Comparison of ENCODE assay signal across 1 cellular context in genomic region chr2:9952286-9952737, GRCh38.
TF ChIP-seq lines count a peak whose summit lies in the region.

No MANE protein-coding gene starts in this region.

TF ChIP-seq in K562, 482 proteins besides CTCF, POLR2A, EP300 and RAD21 (continued from another document and continues in another):
- TF ChIP-seq MBD1 (CRISPR knock-in tag; IDR thresholded peaks at IDR 0.05): 0 out of 2 replicates have a peak, but pooled peaks have one; percentile 49
- no peak for TF ChIP-seq SMAD1 (IDR thresholded peaks at IDR 0.05; ENCODE audit: low read depth, low read length, partially characterized antibody)
- peak; percentile 31; the same call in 1 of the 2 replicates for TF ChIP-seq MYC (IDR thresholded peaks at IDR 0.05; ENCODE audit: low read depth, low read length)
- TF ChIP-seq MYC (CRISPR knock-in tag; IDR thresholded peaks at IDR 0.05; ENCODE audit: borderline replicate concordance, low read depth): no peak
- no peak for TF ChIP-seq ZKSCAN1 (IDR thresholded peaks at IDR 0.05; ENCODE audit: low read depth, low read length)
- no peak for TF ChIP-seq ZNF212 (CRISPR knock-in tag; IDR thresholded peaks at IDR 0.05)
- TF ChIP-seq CEBPB (tag; IDR thresholded peaks at IDR 0.05): peak; percentile 26; the same call in 1 of the 2 replicates
- TF ChIP-seq ATF3 (IDR thresholded peaks at IDR 0.05): peak; percentile 82
- no peak for TF ChIP-seq ATF3 (CRISPR knock-in tag; conservative IDR thresholded peaks at IDR 0.05)
- peak; percentile 55 for TF ChIP-seq EP400 (IDR thresholded peaks at IDR 0.05)
- TF ChIP-seq AFF4 (CRISPR knock-in tag; IDR thresholded peaks at IDR 0.05): peak; percentile 62; the same call in 1 of the 2 replicates
- no peak for TF ChIP-seq SMAD3 (CRISPR knock-in tag; conservative IDR thresholded peaks at IDR 0.05)
- peak; percentile 17; the same call in 1 of the 2 replicates for TF ChIP-seq JUND (IDR thresholded peaks at IDR 0.05; ENCODE audit: borderline replicate concordance, low read depth, low read length)
- TF ChIP-seq JUND (tag; IDR thresholded peaks at IDR 0.05; ENCODE audit: borderline replicate concordance, low read depth, low read length): no peak
- TF ChIP-seq NCOR1 (IDR thresholded peaks at IDR 0.05): no peak
- TF ChIP-seq SNIP1 (IDR thresholded peaks at IDR 0.05; ENCODE audit: low read depth): no peak
- TF ChIP-seq MTF1 (CRISPR knock-in tag; IDR thresholded peaks at IDR 0.05; ENCODE audit: borderline replicate concordance): no peak
- TF ChIP-seq ZNF695 (CRISPR knock-in tag; IDR thresholded peaks at IDR 0.05): no peak
- no peak for TF ChIP-seq HNRNPH1 (optimal IDR thresholded peaks at IDR 0.05; ENCODE audit: low read depth, low read length)
- TF ChIP-seq BMI1 (IDR thresholded peaks at IDR 0.05; ENCODE audit: low read length): no peak
- no peak for TF ChIP-seq STAG1 (CRISPR knock-in tag; IDR thresholded peaks at IDR 0.05; ENCODE audit: borderline replicate concordance)
- no peak for TF ChIP-seq ZBTB26 (CRISPR knock-in tag; IDR thresholded peaks at IDR 0.05)
- TF ChIP-seq ZNF518B (CRISPR knock-in tag; IDR thresholded peaks at IDR 0.05): no peak
- no peak for TF ChIP-seq ZNF12 (CRISPR knock-in tag; IDR thresholded peaks at IDR 0.05)
- TF ChIP-seq SMARCA4 (IDR thresholded peaks at IDR 0.05): peak; percentile 18; the same call in 1 of the 2 replicates
- TF ChIP-seq HSF4 (CRISPR knock-in tag; IDR thresholded peaks at IDR 0.05; ENCODE audit: borderline replicate concordance): no peak
- TF ChIP-seq ZMIZ1 (IDR thresholded peaks at IDR 0.05; ENCODE audit: low read depth in 2 of 2, low read length in 2 of 2): no peak
- TF ChIP-seq REST (CRISPR knock-in tag; IDR thresholded peaks at IDR 0.05; ENCODE audit: low read depth): no peak
- no peak for TF ChIP-seq MED1 (CRISPR knock-in tag; IDR thresholded peaks at IDR 0.05; ENCODE audit: borderline replicate concordance)
- TF ChIP-seq HNRNPK (IDR thresholded peaks at IDR 0.05; ENCODE audit: low read depth, low read length, poor library complexity, severe bottlenecking): no peak
- TF ChIP-seq CHAMP1 (IDR thresholded peaks at IDR 0.05): no peak
- TF ChIP-seq ZNF511 (CRISPR knock-in tag; IDR thresholded peaks at IDR 0.05): no peak
- no peak for TF ChIP-seq HNRNPLL (IDR thresholded peaks at IDR 0.05; ENCODE audit: low read depth, low read length, poor library complexity, severe bottlenecking)
- TF ChIP-seq EWSR1 (IDR thresholded peaks at IDR 0.05; ENCODE audit: borderline replicate concordance, low read depth, partially characterized antibody): no peak
- TF ChIP-seq ZNF717 (CRISPR knock-in tag; IDR thresholded peaks at IDR 0.05): no peak
- 0 out of 2 replicates have a peak, but pooled peaks have one; percentile 38 for TF ChIP-seq ZNF175 (CRISPR knock-in tag; IDR thresholded peaks at IDR 0.05; ENCODE audit: low read depth)
- no peak for TF ChIP-seq XRCC5 (IDR thresholded peaks at IDR 0.05; ENCODE audit: low read depth, low read length)
- no peak for TF ChIP-seq SETDB1 (IDR thresholded peaks at IDR 0.05; ENCODE audit: low read length)
- TF ChIP-seq E2F3 (CRISPR knock-in tag; IDR thresholded peaks at IDR 0.05): no peak
